11 cellular contexts compared by ENCODE assay signal in genomic region chr12:2793561-2793960, GRCh38. TPM values are rescaled to one million over a fixed set of nuclear protein-coding genes. Genes with fewer than 3 reads are reported as not detected.
DNase-seq lines count a peak whose midpoint lies in the region; ATAC-seq and TF ChIP-seq lines count a peak whose summit lies in the region.
"Had no signal": no experiment of that assay in that cellular context is flagged by ENCODE, and none has a peak within 500 bp of the region (broad histone marks: within the 10 kb centered on the region; RNA-seq: fewer than 3 reads in every experiment).

No MANE protein-coding gene starts in this region.

- H3K36me3 ChIP-seq in BLaER1 treated with 17β-estradiol and CSF1 and Interleukin-3, amounts not matched to agents 10 nM and 100 nM, result peaks cover 13 to 24% (median 19%) of the 10 kb centered on the region in 11 experiments
- H3K36me3 ChIP-seq in GM23338 (ENCODE audit: insufficient read depth) (peaks cover 22% of the 10 kb centered on the region), BE2C (peaks cover 26% of the 10 kb centered on the region)
- H3K36me3 ChIP-seq in naive thymus-derived CD4-positive, alpha-beta T cell (ENCODE audit: control insufficient read depth in 2 of 3, insufficient read depth in 3 of 3, low read length in 3 of 3), result peaks cover 3 to 14% (median 6%) of the 10 kb centered on the region in 3 experiments

- peaks cover 24% of the 10 kb centered on the region for H3F3A ChIP-seq in GM23338 (replicated peaks; ENCODE audit: low read depth)

- peaks cover 28% of the 10 kb centered on the region for H3K79me2 ChIP-seq in GM23338 (replicated peaks; ENCODE audit: insufficient read depth)

- H3K9me3 ChIP-seq in BLaER1 treated with 17β-estradiol and CSF1 and Interleukin-3, amounts not matched to agents 10 nM and 100 nM (replicated peaks in 1 of 11), result no peaks in the 10 kb centered on the region
- no peaks in the 10 kb centered on the region for H3K9me3 ChIP-seq in naive thymus-derived CD4-positive, alpha-beta T cell (ENCODE audit: control insufficient read depth in 2 of 3, low read length in 3 of 3)
- no peaks in the 10 kb centered on the region for H3K9me3 ChIP-seq in BE2C
- H3K9me3 ChIP-seq: right lobe of liver had no signal

- peaks cover 5% of the 10 kb centered on the region; the same call in 1 of the 3 replicates for H3K9me3 Mint-ChIP-seq in GM23338
- H3K9me3 Mint-ChIP-seq in activated naive CD8-positive, alpha-beta T cell treated with anti-CD3 and anti-CD28 coated beads, Interleukin-2, amount 50 U/mL, for 24 hours, result no peaks in the 10 kb centered on the region
- H3K9me3 Mint-ChIP-seq in naive thymus-derived CD4-positive, alpha-beta T cell, result no peaks in the 10 kb centered on the region

- no peak overlapping the region for H3K27ac Mint-ChIP-seq in GM23338
- no peak overlapping the region for H3K27ac Mint-ChIP-seq in activated naive CD8-positive, alpha-beta T cell treated with anti-CD3 and anti-CD28 coated beads, Interleukin-2, amount 50 U/mL, for 24 hours
- H3K27ac Mint-ChIP-seq in naive thymus-derived CD4-positive, alpha-beta T cell, result peak overlapping the region in 6 of 9 donors; percentile 2 to 84 (median 31)

- ATAC-seq in GM23338 (no peak), GM19395 (IDR thresholded peaks at IDR 0.05; ENCODE audit: unreplicated experiment) (no peak)
- no peak for ATAC-seq in activated naive CD8-positive, alpha-beta T cell treated with anti-CD3 and anti-CD28 coated beads, Interleukin-2, amount 50 U/mL, for 24 hours
- no peak for ATAC-seq in naive thymus-derived CD4-positive, alpha-beta T cell

- peaks cover 11 to 30% (median 26%) of the 10 kb centered on the region in 11 experiments; a peak in 21 of 22 replicates for H3K27me3 ChIP-seq in BLaER1 treated with 17β-estradiol and CSF1 and Interleukin-3, amounts not matched to agents 10 nM and 100 nM
- no peaks in the 10 kb centered on the region for H3K27me3 ChIP-seq in GM23338 (ENCODE audit: insufficient read depth)
- no peaks in the 10 kb centered on the region for H3K27me3 ChIP-seq in naive thymus-derived CD4-positive, alpha-beta T cell (ENCODE audit: control insufficient read depth in 2 of 2, insufficient read depth in 2 of 2, low read length in 2 of 2)
- no peaks in the 10 kb centered on the region for H3K27me3 ChIP-seq in BE2C
- H3K27me3 ChIP-seq: right lobe of liver had no signal

- peaks cover 32% of the 10 kb centered on the region for H3K4me1 Mint-ChIP-seq in GM23338
- peaks cover 21% of the 10 kb centered on the region for H3K4me1 Mint-ChIP-seq in activated naive CD8-positive, alpha-beta T cell treated with anti-CD3 and anti-CD28 coated beads, Interleukin-2, amount 50 U/mL, for 24 hours
- H3K4me1 Mint-ChIP-seq in naive thymus-derived CD4-positive, alpha-beta T cell, result peaks cover 17 to 31% (median 24%) of the 10 kb centered on the region in 7 donors

- H2AFZ ChIP-seq in GM23338, result no peak overlapping the region; the same call in 1 of the 2 replicates

- peaks cover 21 to 39% (median 38%) of the 10 kb centered on the region in 10 experiments for H3K4me1 ChIP-seq in BLaER1 treated with 17β-estradiol and CSF1 and Interleukin-3, amounts not matched to agents 10 nM and 100 nM
- H3K4me1 ChIP-seq in GM23338 (ENCODE audit: insufficient read depth), result peaks cover 24% of the 10 kb centered on the region
- H3K4me1 ChIP-seq in naive thymus-derived CD4-positive, alpha-beta T cell (ENCODE audit: control insufficient read depth in 2 of 2, insufficient read depth in 2 of 2, low read length in 2 of 2), result peaks cover 8 to 11% of the 10 kb centered on the region in 2 donors
- peaks cover 4% of the 10 kb centered on the region; the same call in 1 of the 2 replicates for H3K4me1 ChIP-seq in BE2C

- DNase-seq in GM23338 (ENCODE audit: low spot score) (no peak), NCI-H1694 (lab: John Stamatoyannopoulos, UW) (no peak), BE2C (no peak), ecto neural progenitor cell (ENCODE audit: low spot score) (no peak)
- no peak for DNase-seq in activated naive CD8-positive, alpha-beta T cell treated with anti-CD3 and anti-CD28 coated beads, Interleukin-2, amount 50 U/mL, for 24 hours
- no peak for DNase-seq in naive thymus-derived CD4-positive, alpha-beta T cell
- DNase-seq: NCI-H1436 treated with DMSO at 0.1 percent for 48 hours, SHP77 had no signal

- H3K4me2 ChIP-seq in BLaER1 treated with 17β-estradiol and CSF1 and Interleukin-3, amounts not matched to agents 10 nM and 100 nM, result peak overlapping the region in 8 of 11 experiments; percentile 42 to 100 (median 86); a peak in 12 of 22 replicates
- peak overlapping the region; percentile 77 for H3K4me2 ChIP-seq in GM23338

- CTCF ChIA-PET in naive thymus-derived CD4-positive, alpha-beta T cell (lab: Charles Lee), result no interaction called here

- peaks cover 27% of the 10 kb centered on the region for H3K36me3 Mint-ChIP-seq in GM23338 (ENCODE audit: low read depth)
- peaks cover 26% of the 10 kb centered on the region for H3K36me3 Mint-ChIP-seq in activated naive CD8-positive, alpha-beta T cell treated with anti-CD3 and anti-CD28 coated beads, Interleukin-2, amount 50 U/mL, for 24 hours (ENCODE audit: low read depth)
- H3K36me3 Mint-ChIP-seq in naive thymus-derived CD4-positive, alpha-beta T cell, result peaks cover 3 to 7% (median 3%) of the 10 kb centered on the region in 5 donors

- intact Hi-C loops in naive thymus-derived CD4-positive, alpha-beta T cell (cut with micrococcal nuclease), result loop anchor here (5.0 to 10.0 kb wide), 5 partner anchors 41 to 1854 kb away; partner anchors contain the start of genes AKAP3 (in 1 of the 2), NDUFA9 (in 1 of the 2), RAD51AP1 (in 1 of the 2) and TSPAN9 (in 1 of the 2)

- no peak overlapping the region for H3K9ac ChIP-seq in BLaER1 treated with 17β-estradiol and CSF1 and Interleukin-3, amounts not matched to agents 10 nM and 100 nM

- peaks cover 22% of the 10 kb centered on the region for H3K27me3 Mint-ChIP-seq in GM23338 (ENCODE audit: insufficient read depth, low read depth, poor library complexity)
- H3K27me3 Mint-ChIP-seq in activated naive CD8-positive, alpha-beta T cell treated with anti-CD3 and anti-CD28 coated beads, Interleukin-2, amount 50 U/mL, for 24 hours, result no peaks in the 10 kb centered on the region
- peaks cover 0 to 30% (median 0%) of the 10 kb centered on the region in 5 donors for H3K27me3 Mint-ChIP-seq in naive thymus-derived CD4-positive, alpha-beta T cell

- peak overlapping the region; percentile 77 for H3K4me3 Mint-ChIP-seq in GM23338
- H3K4me3 Mint-ChIP-seq in activated naive CD8-positive, alpha-beta T cell treated with anti-CD3 and anti-CD28 coated beads, Interleukin-2, amount 50 U/mL, for 24 hours, result peak overlapping the region; percentile 75
- peak overlapping the region; percentile 47 to 93 (median 86) for H3K4me3 Mint-ChIP-seq in naive thymus-derived CD4-positive, alpha-beta T cell

- TF ChIP-seq CTCF in GM23338 (conservative IDR thresholded peaks at IDR 0.05; ENCODE audit: low read depth in 2 of 2) (no peak), BE2C (IDR thresholded peaks at IDR 0.05; ENCODE audit: low read depth, low read length) (no peak)

- POLR2A ChIA-PET in naive thymus-derived CD4-positive, alpha-beta T cell (lab: Charles Lee), result interaction anchor here (7.0 to 7.6 kb wide), 2 partner anchors 21 to 103 kb away, joined by 41 to 65 read pairs; partner anchors contain the start of gene ITFG2

- H4K20me1 ChIP-seq in BLaER1 treated with 17β-estradiol and CSF1 and Interleukin-3, amounts not matched to agents 10 nM and 100 nM, result peaks cover 10 to 35% (median 27%) of the 10 kb centered on the region in 11 experiments; a peak in 19 of 22 replicates
- H4K20me1 ChIP-seq in GM23338 (replicated peaks; ENCODE audit: insufficient read depth), result peaks cover 22% of the 10 kb centered on the region

- no peak overlapping the region for H3K4me3 ChIP-seq in BLaER1 treated with 17β-estradiol and CSF1 and Interleukin-3, amounts not matched to agents 10 nM and 100 nM
- H3K4me3 ChIP-seq in GM23338 (peak overlapping the region; percentile 91), BE2C (ENCODE audit: low read depth, low read length) (no peak overlapping the region)
- no peak overlapping the region for H3K4me3 ChIP-seq in naive thymus-derived CD4-positive, alpha-beta T cell (ENCODE audit: low read length)

- H3K27ac ChIP-seq in BLaER1 treated with 17β-estradiol and CSF1 and Interleukin-3, amounts not matched to agents 10 nM and 100 nM, result no peak overlapping the region
- H3K27ac ChIP-seq in GM23338 (ENCODE audit: low read depth), result no peak overlapping the region
- H3K27ac ChIP-seq in naive thymus-derived CD4-positive, alpha-beta T cell (ENCODE audit: low read depth, low read length), result no peak overlapping the region

- no peaks in the 10 kb centered on the region for H3K9me2 ChIP-seq in GM23338 (ENCODE audit: insufficient read depth)

TF ChIP-seq in GM23338, 12 proteins besides CTCF, POLR2A, EP300 and RAD21 (continues in another document):
- TF ChIP-seq ZNF114 (CRISPR knock-in tag; IDR thresholded peaks at IDR 0.05) (no peak), STAT1 (IDR thresholded peaks at IDR 0.05; ENCODE audit: unreplicated experiment) (no peak)

RNA-seq across cellular contexts. Expression of gene FKBP4, which starts 1.2 kb away (rescaled TPM):
- total RNA-seq in GM23338 (2014; rRNA removed; shearing (Covaris generic)), result 203 and 223 TPM in 2 replicates
- polyA plus RNA-seq in GM23338 (2016; fragmentation: Nextera tagmentation; extraction: Ambion mirVana), result 117 and 126 TPM in 2 replicates
- total RNA-seq in naive thymus-derived CD4-positive, alpha-beta T cell, result 10 to 100 TPM; 47.4 to 95.4 (median 54.6) TPM
- polyA plus RNA-seq in naive thymus-derived CD4-positive, alpha-beta T cell, result 10 to 100 TPM; 27.3 to 39.6 TPM
- 118 TPM for polyA plus RNA-seq in BE2C (2012; ENCODE audit: insufficient read depth, insufficient read length, low read depth)

RNA-seq across cellular contexts. Expression of gene ITFG2, which starts 18.9 kb away (rescaled TPM):
- 17.3 and 19.8 TPM in 2 replicates for total RNA-seq in GM23338 (2014; rRNA removed; shearing (Covaris generic))
- polyA plus RNA-seq in GM23338 (2016; fragmentation: Nextera tagmentation; extraction: Ambion mirVana), result 32.6 and 41.2 TPM in 2 replicates
- total RNA-seq in naive thymus-derived CD4-positive, alpha-beta T cell, result 100 to 1,000 TPM in 2 of 5 experiments, 10 to 100 TPM in 3; 50.4 to 156 (median 95.6) TPM
- polyA plus RNA-seq in naive thymus-derived CD4-positive, alpha-beta T cell, result 10 to 100 TPM; 52.3 to 76.1 TPM
- 73.8 TPM for polyA plus RNA-seq in BE2C (2012; ENCODE audit: insufficient read depth, insufficient read length, low read depth)

RNA-seq across cellular contexts. Expression of gene NRIP2, which starts 41.3 kb away (rescaled TPM):
- total RNA-seq in GM23338 (2014; rRNA removed; shearing (Covaris generic)), result not detected in 2 replicates
- 0.40 and 0.66 TPM in 2 replicates for polyA plus RNA-seq in GM23338 (2016; fragmentation: Nextera tagmentation; extraction: Ambion mirVana)
- total RNA-seq in naive thymus-derived CD4-positive, alpha-beta T cell, result not detected
- 1 to 10 TPM; 1.6 to 2.0 TPM for polyA plus RNA-seq in naive thymus-derived CD4-positive, alpha-beta T cell
- 5.7 TPM for polyA plus RNA-seq in BE2C (2012; ENCODE audit: insufficient read depth, insufficient read length, low read depth)

Comparison
In these comparisons a context has a peak if more than half of its experiments do, and no peak if none do; other contexts are left out.
1. H3K27ac Mint-ChIP-seq: peak in naive thymus-derived CD4-positive, alpha-beta T cell (6 of 9); none in GM23338 (single experiment) and activated naive CD8-positive, alpha-beta T cell treated with anti-CD3 and anti-CD28 coated beads, Interleukin-2, amount 50 U/mL, for 24 hours (single experiment).
2. Peak in every context shown above with its lines, with median percentiles within 50 percentile points of each other: H3K4me3 Mint-ChIP-seq.